In the genomic region with DNA sequence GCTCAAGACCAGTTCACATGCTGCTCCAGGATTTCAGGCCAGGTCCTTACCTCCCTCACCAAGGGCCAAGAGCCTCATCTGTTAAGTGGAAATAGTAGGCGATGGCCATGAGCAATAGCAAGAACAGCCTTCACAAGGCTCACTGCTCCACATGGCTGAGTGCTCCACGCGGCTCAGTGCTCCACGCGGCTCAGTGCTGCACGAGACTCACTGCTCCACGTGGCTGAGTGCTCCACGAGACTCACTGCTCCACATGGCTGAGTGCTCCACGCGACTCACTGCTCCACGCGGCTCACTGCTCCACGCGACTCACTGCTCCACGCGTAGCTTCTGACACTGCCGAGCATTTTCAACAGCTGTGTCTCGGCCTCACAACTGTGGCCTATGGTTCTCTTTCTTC, we compare ENCODE assay signal across 28 cellular contexts. TPM values are rescaled to one million over a fixed set of nuclear protein-coding genes. Genes with fewer than 3 reads are reported as not detected.
"Had no signal": no experiment of that assay in that cellular context is flagged by ENCODE, and none has a peak within 500 bp of the region (broad histone marks: within the 10 kb centered on the region; RNA-seq: fewer than 3 reads in every experiment).

No MANE protein-coding gene starts in this region.

- H3K27ac Mint-ChIP-seq: activated CD4-positive, alpha-beta memory T cell treated with anti-CD3 and anti-CD28 coated beads, Interleukin-2, amount 10 ng/mL, durations not matched to agents 7 days and 5 days; activated CD4-positive, alpha-beta T cell treated with anti-CD3 and anti-CD28 coated beads, Interleukin-2, amount 10 ng/mL, durations not matched to agents 24 days and 14 days; activated naive CD8-positive, alpha-beta T cell; activated T-cell treated with anti-CD3 and anti-CD28 coated beads, Interleukin-2, amount 50 U/mL, for 24 hours; activated T-helper 2 cell treated with anti-CD3 and anti-CD28 coated beads, Interferon-gamma antibody, Interleukin-2, Interleukin-4, amounts not matched to agents 10 μg/mL and 5 μg/mL and 100 μg/mL, durations not matched to agents 14 hours and 24 hours and 36 hours; mesothelial cell of epicardium; nephron progenitor cell; progenitor cell of endocrine pancreas; T-cell; T-helper 2 cell treated with Interferon-gamma antibody and Interleukin-4, amounts not matched to agents 5 μg/mL and 100 μg/mL, for 36 hours had no signal

- H3K9me3 ChIP-seq: adrenal gland, ascending aorta, heart left ventricle, SJCRH30, testis had no signal

- H3K36me3 ChIP-seq: adrenal gland, ascending aorta, brain microvascular endothelial cell, heart left ventricle, SJCRH30 had no signal

- ATAC-seq: activated CD4-positive, CD25-positive, alpha-beta regulatory T cell treated with anti-CD3 and anti-CD28 coated beads, Interleukin-2, amount 50 U/mL, for 24 hours; heart left ventricle; T-cell had no signal

- H3K4me1 ChIP-seq: adrenal gland, ascending aorta, heart left ventricle, SJCRH30 had no signal

- H3K4me3 Mint-ChIP-seq: activated CD4-positive, alpha-beta memory T cell treated with anti-CD3 and anti-CD28 coated beads, Interleukin-2, amount 10 ng/mL, durations not matched to agents 7 days and 5 days; activated CD4-positive, alpha-beta T cell treated with anti-CD3 and anti-CD28 coated beads, Interleukin-2, amount 10 ng/mL, durations not matched to agents 24 days and 14 days; activated naive CD8-positive, alpha-beta T cell; activated T-cell treated with anti-CD3 and anti-CD28 coated beads, Interleukin-2, amount 50 U/mL, for 24 hours; mesothelial cell of epicardium; nephron progenitor cell; T-cell; T-helper 2 cell treated with Interferon-gamma antibody and Interleukin-4, amounts not matched to agents 5 μg/mL and 100 μg/mL, for 36 hours had no signal

- H3K27ac ChIP-seq: adrenal gland, ascending aorta, brain microvascular endothelial cell, dorsolateral prefrontal cortex, epithelial cell of prostate, heart left ventricle, SJCRH30, testis, VCaP had no signal

- DNase-seq: activated CD4-positive, alpha-beta memory T cell treated with anti-CD3 and anti-CD28 coated beads, Interleukin-2, amount 10 ng/mL, durations not matched to agents 7 days and 5 days; activated CD4-positive, alpha-beta T cell treated with anti-CD3 and anti-CD28 coated beads, Interleukin-2, amount 10 ng/mL, durations not matched to agents 24 days and 14 days; activated naive CD4-positive, alpha-beta T cell; activated T-cell treated with anti-CD3 and anti-CD28 coated beads, Interleukin-2, amount 50 U/mL, for 24 hours; brain microvascular endothelial cell; central memory CD4-positive, alpha-beta T cell; heart left ventricle; nephron progenitor cell; nucleus accumbens; retina; SJCRH30; stimulated activated CD4-positive, alpha-beta T cell treated with anti-CD3 and anti-CD28 coated beads, Interleukin-12 subunit alpha, Interleukin-12 subunit beta, amount 100 ng/mL, for 4 hours; T-cell; testis; trophoblast cell had no signal

- H3K27me3 Mint-ChIP-seq: activated CD4-positive, alpha-beta memory T cell treated with anti-CD3 and anti-CD28 coated beads, Interleukin-2, amount 10 ng/mL, durations not matched to agents 7 days and 5 days; activated CD4-positive, alpha-beta T cell treated with anti-CD3 and anti-CD28 coated beads, Interleukin-2, amount 10 ng/mL, durations not matched to agents 24 days and 14 days had no signal

- H3K4me3 ChIP-seq: adrenal gland, ascending aorta, dorsolateral prefrontal cortex, heart left ventricle, lung, SJCRH30, testis had no signal

- H3K27me3 ChIP-seq: adrenal gland, ascending aorta, brain microvascular endothelial cell, dorsolateral prefrontal cortex, SJCRH30, testis had no signal

- H3K36me3 Mint-ChIP-seq: activated naive CD8-positive, alpha-beta T cell; mesothelial cell of epicardium; T-cell had no signal

- H3K4me1 Mint-ChIP-seq: activated CD4-positive, alpha-beta memory T cell treated with anti-CD3 and anti-CD28 coated beads, Interleukin-2, amount 10 ng/mL, durations not matched to agents 7 days and 5 days; activated CD4-positive, alpha-beta T cell treated with anti-CD3 and anti-CD28 coated beads, Interleukin-2, amount 10 ng/mL, durations not matched to agents 24 days and 14 days; mesothelial cell of epicardium; T-cell had no signal

- H3K9me3 Mint-ChIP-seq: activated CD4-positive, alpha-beta memory T cell treated with anti-CD3 and anti-CD28 coated beads, Interleukin-2, amount 10 ng/mL, durations not matched to agents 7 days and 5 days; activated CD4-positive, alpha-beta T cell treated with anti-CD3 and anti-CD28 coated beads, Interleukin-2, amount 10 ng/mL, durations not matched to agents 24 days and 14 days; activated T-cell treated with anti-CD3 and anti-CD28 coated beads, Interleukin-2, amount 50 U/mL, for 24 hours; activated T-helper 2 cell treated with anti-CD3 and anti-CD28 coated beads, Interferon-gamma antibody, Interleukin-2, Interleukin-4, amounts not matched to agents 10 μg/mL and 5 μg/mL and 100 μg/mL, durations not matched to agents 14 hours and 24 hours and 36 hours; mesothelial cell of epicardium; T-cell; T-helper 2 cell treated with Interferon-gamma antibody and Interleukin-4, amounts not matched to agents 5 μg/mL and 100 μg/mL, for 36 hours had no signal

RNA-seq across cellular contexts. Expression of gene ADAMTS2, which starts 36.4 kb away (rescaled TPM):
- total RNA-seq: activated CD4-positive, alpha-beta memory T cell treated with anti-CD3 and anti-CD28 coated beads, Interleukin-2, amount 10 ng/mL, durations not matched to agents 7 days and 5 days; activated CD4-positive, alpha-beta T cell treated with anti-CD3 and anti-CD28 coated beads, Interleukin-2, amount 10 ng/mL, durations not matched to agents 24 days and 14 days; activated T-helper 2 cell treated with anti-CD3 and anti-CD28 coated beads, Interferon-gamma antibody, Interleukin-2, Interleukin-4, amounts not matched to agents 10 μg/mL and 5 μg/mL and 100 μg/mL, durations not matched to agents 14 hours and 24 hours and 36 hours; SJCRH30 had no signal
- polyA plus RNA-seq: keratinocyte had no signal
